1 cellular context compared by ENCODE assay signal in genomic region chr3:136862611-136862951, GRCh38.
A peak's percentile ranks its signal among the peaks of the same experiment; 100 is the strongest.
TF ChIP-seq lines count a peak whose summit lies in the region.

No MANE protein-coding gene starts in this region.

TF ChIP-seq in K562, 482 proteins besides CTCF, POLR2A, EP300 and RAD21 (continued from another document):
- TF ChIP-seq UBTF (IDR thresholded peaks at IDR 0.05; ENCODE audit: borderline replicate concordance in 1 of 2, low read depth in 2 of 2, low read length in 2 of 2) (0 out of 4 replicates have a peak, but pooled peaks of 1 of the 2 experiments have one; percentile 48), YY1 (IDR thresholded peaks at IDR 0.05; ENCODE audit: borderline replicate concordance in 1 of 3, control insufficient read depth in 1 of 3, extremely low read depth in 1 of 3, insufficient read depth in 3 of 3, insufficient read length in 1 of 3, insufficient replicate concordance in 2 of 3, low read depth in 1 of 3, low read length in 2 of 3) (peak in 2 of 3 experiments; percentile 38 to 39), SIN3A (IDR thresholded peaks at IDR 0.05; ENCODE audit: borderline replicate concordance in 2 of 2, control insufficient read depth in 1 of 2, low read depth in 2 of 2, low read length in 2 of 2) (peak; percentile 16 to 64; a peak in 3 of 4 replicates), GTF2E2 (tag; IDR thresholded peaks at IDR 0.05) (peak; percentile 58; the same call in 1 of the 2 replicates), SMAD4 (CRISPR knock-in tag; conservative IDR thresholded peaks at IDR 0.05) (0 out of 2 replicates have a peak, but pooled peaks have one; percentile 36), GABPB1 (CRISPR knock-in tag; IDR thresholded peaks at IDR 0.05) (no peak), ZBTB7A (IDR thresholded peaks at IDR 0.05; ENCODE audit: borderline replicate concordance, control insufficient read depth, low read depth, low read length) (0 out of 2 replicates have a peak, but pooled peaks have one; percentile 4), PRDM10 (IDR thresholded peaks at IDR 0.05; ENCODE audit: partially characterized antibody) (peak; percentile 50), CREB3L1 (IDR thresholded peaks at IDR 0.05; ENCODE audit: borderline replicate concordance, low read depth) (no peak), ZBTB17 (CRISPR knock-in tag; IDR thresholded peaks at IDR 0.05) (0 out of 2 replicates have a peak, but pooled peaks have one; percentile 17), NKRF (IDR thresholded peaks at IDR 0.05; ENCODE audit: borderline replicate concordance) (0 out of 2 replicates have a peak, but pooled peaks have one; percentile 5), ETS1 (conservative IDR thresholded peaks at IDR 0.05; ENCODE audit: control insufficient read depth, low read depth, low read length) (0 out of 2 replicates have a peak, but pooled peaks have one; percentile 58), SNIP1 (IDR thresholded peaks at IDR 0.05; ENCODE audit: low read depth) (0 out of 2 replicates have a peak, but pooled peaks have one; percentile 54), MECOM (CRISPR knock-in tag; IDR thresholded peaks at IDR 0.05) (no peak)
TF ChIP-seq in K562: peak in this region for 16.
